17 cellular contexts compared by ENCODE assay signal in genomic region chr1:98981917-98982513, GRCh38. TPM values are rescaled to one million over a fixed set of nuclear protein-coding genes. Genes with fewer than 3 reads are reported as not detected.
A peak's percentile ranks its signal among the peaks of the same experiment; 100 is the strongest.
DNase-seq lines count a peak whose midpoint lies in the region; ATAC-seq, FAIRE-seq and TF ChIP-seq lines count a peak whose summit lies in the region.
"Had no signal": no experiment of that assay in that cellular context is flagged by ENCODE, and none has a peak within 500 bp of the region (broad histone marks: within the 10 kb centered on the region; RNA-seq: fewer than 3 reads in every experiment).

No MANE protein-coding gene starts in this region.

- H3K36me3 Mint-ChIP-seq in activated naive CD4-positive, alpha-beta T cell treated with anti-CD3 and anti-CD28 coated beads, Interleukin-2, amount 50 U/mL, for 72 hours: no peaks in the 10 kb centered on the region

- TF ChIP-seq CTCF in epithelial cell of esophagus (IDR thresholded peaks at IDR 0.05; ENCODE audit: insufficient read depth, low read depth, low read length, missing control alignments): no peak

- peak; percentile 31 to 76 for ATAC-seq in activated naive CD4-positive, alpha-beta T cell treated with anti-CD3 and anti-CD28 coated beads, Interleukin-2, amount 50 U/mL, for 72 hours
- ATAC-seq in HG02938 (IDR thresholded peaks at IDR 0.05; ENCODE audit: unreplicated experiment) (no peak), GM18517 (IDR thresholded peaks at IDR 0.05; ENCODE audit: unreplicated experiment) (no peak)

- peaks cover 8 to 9% of the 10 kb centered on the region in 2 donors for H3K9me3 Mint-ChIP-seq in activated naive CD4-positive, alpha-beta T cell treated with anti-CD3 and anti-CD28 coated beads, Interleukin-2, amount 50 U/mL, for 72 hours

- H3K4me3 ChIP-seq in epithelial cell of esophagus (ENCODE audit: low read length): no peak overlapping the region
- H3K4me3 ChIP-seq: colonic mucosa, esophagus muscularis mucosa, left ventricle myocardium inferior, skin epidermis, transverse colon had no signal

- DNase-seq in activated naive CD4-positive, alpha-beta T cell treated with anti-CD3 and anti-CD28 coated beads, Interleukin-2, amount 50 U/mL, for 72 hours (ENCODE audit: low spot score in 2 of 2): no peak
- DNase-seq in activated naive CD4-positive, alpha-beta T cell treated with anti-CD3 and anti-CD28 coated beads, Interleukin-2, amount 50 U/mL, for 16 hours: no peak
- DNase-seq in RKO (ENCODE audit: low spot score) (peak; percentile 54), epithelial cell of esophagus (ENCODE audit: low read depth) (peak; percentile 57), urothelium cell line (ENCODE audit: low spot score) (peak; percentile 18), SW480 (ENCODE audit: low spot score) (no peak)
- DNase-seq: activated CD4-positive, alpha-beta memory T cell treated with anti-CD3 and anti-CD28 coated beads for 36 hours; Caco-2; colonic mucosa; left ventricle myocardium inferior; transverse colon had no signal

- no peak for FAIRE-seq in urothelium cell line (lab: Jason Lieb, UNC)
- FAIRE-seq: TTC549 had no signal

- no peak overlapping the region for H3K27ac Mint-ChIP-seq in activated naive CD4-positive, alpha-beta T cell treated with anti-CD3 and anti-CD28 coated beads, Interleukin-2, amount 50 U/mL, for 72 hours
- H3K27ac Mint-ChIP-seq: activated CD4-positive, alpha-beta memory T cell treated with anti-CD3 and anti-CD28 coated beads for 36 hours had no signal

RNA-seq across cellular contexts. Expression of gene PLPPR5, which starts 22.6 kb away (rescaled TPM):
- not detected for total RNA-seq in activated naive CD4-positive, alpha-beta T cell treated with anti-CD3 and anti-CD28 coated beads, Interleukin-2, amount 50 U/mL, for 72 hours
- total RNA-seq: activated CD4-positive, alpha-beta memory T cell treated with anti-CD3 and anti-CD28 coated beads for 36 hours; Caco-2; left ventricle myocardium inferior; omental fat pad had no signal

Comparison
In these comparisons a context has a peak if more than half of its experiments do, and no peak if none do; other contexts are left out.
1. ATAC-seq: peak in activated naive CD4-positive, alpha-beta T cell treated with anti-CD3 and anti-CD28 coated beads, Interleukin-2, amount 50 U/mL, for 72 hours (2 of 2); none in HG02938 (single experiment) and GM18517 (single experiment).
2. DNase-seq: peak in RKO (single experiment), epithelial cell of esophagus (single experiment) and urothelium cell line (single experiment); none in activated naive CD4-positive, alpha-beta T cell treated with anti-CD3 and anti-CD28 coated beads, Interleukin-2, amount 50 U/mL, for 72 hours (0 of 2), activated naive CD4-positive, alpha-beta T cell treated with anti-CD3 and anti-CD28 coated beads, Interleukin-2, amount 50 U/mL, for 16 hours (single experiment) and SW480 (single experiment).